ENCODE assay signal across 18 cellular contexts in genomic region chr9:89254773-89255125, GRCh38. TPM values are rescaled to one million over a fixed set of nuclear protein-coding genes. Genes with fewer than 3 reads are reported as not detected.
DNase-seq lines count a peak whose midpoint lies in the region; ATAC-seq and TF ChIP-seq lines count a peak whose summit lies in the region.
"Had no signal": no experiment of that assay in that cellular context is flagged by ENCODE, and none has a peak within 500 bp of the region (broad histone marks: within the 10 kb centered on the region; RNA-seq: fewer than 3 reads in every experiment).

No MANE protein-coding gene starts in this region.

- H4K91ac ChIP-seq in H9 (ENCODE audit: insufficient read length, low read depth, low read length) (no peak overlapping the region), neuronal stem cell (ENCODE audit: low read depth, low read length, poor library complexity) (peak overlapping the region; percentile 11)

- CTCF ChIA-PET in activated CD8-positive, alpha-beta T cell treated with anti-CD3 and anti-CD28 coated beads, Interleukin-2, amount 10 ng/mL, durations not matched to agents 7 days and 5 days (lab: Charles Lee), result no interaction called here
- CTCF ChIA-PET in activated CD8-positive, alpha-beta T cell treated with anti-CD3 and anti-CD28 coated beads for 36 hours (lab: Charles Lee), result no interaction called here

- H3K14ac ChIP-seq in H9 (ENCODE audit: insufficient read depth, low read length) (no peak overlapping the region), neuronal stem cell (ENCODE audit: low read length) (no peak overlapping the region)

- H4K20me1 ChIP-seq in H9 (ENCODE audit: control insufficient read depth, insufficient read depth, insufficient read length), result no peaks in the 10 kb centered on the region
- H4K20me1 ChIP-seq: BLaER1 had no signal

- H2BK120ac ChIP-seq in H9 (ENCODE audit: low read depth, low read length, poor library complexity, severe bottlenecking), result no peak overlapping the region
- H2BK120ac ChIP-seq in neuronal stem cell (ENCODE audit: low read depth, low read length), result no peak overlapping the region

- no peaks in the 10 kb centered on the region for H3K36me3 ChIP-seq in SJCRH30
- peaks cover 0 to 8% of the 10 kb centered on the region in 2 donors for H3K36me3 ChIP-seq in neuronal stem cell (replicated peaks in 1 of 2; ENCODE audit: control insufficient read depth in 2 of 2, insufficient read depth in 2 of 2, low read length in 2 of 2)
- no peaks in the 10 kb centered on the region for H3K36me3 ChIP-seq in HAP-1 (replicated peaks)
- H3K36me3 ChIP-seq in psoas muscle (ENCODE audit: insufficient read depth in 1 of 2, low read depth in 1 of 2), result no peaks in the 10 kb centered on the region
- H3K36me3 ChIP-seq: BLaER1 had no signal

- H3K23me2 ChIP-seq in H9 (ENCODE audit: insufficient read length, low read depth, low read length, poor library complexity, severe bottlenecking), result no peaks in the 10 kb centered on the region

- no peaks in the 10 kb centered on the region for H3K9me3 ChIP-seq in H9 (ENCODE audit: control insufficient read depth, low read depth, low read length)
- H3K9me3 ChIP-seq in SJCRH30 (replicated peaks), result 0 out of 2 replicates have a peak, but pooled peaks cover 4% of the 10 kb centered on the region
- peaks cover 8 to 16% of the 10 kb centered on the region in 2 donors for H3K9me3 ChIP-seq in neuronal stem cell (replicated peaks in 1 of 2; ENCODE audit: control insufficient read depth in 2 of 2, insufficient read depth in 1 of 2, low read depth in 1 of 2, low read length in 2 of 2)
- no peaks in the 10 kb centered on the region for H3K9me3 ChIP-seq in HAP-1
- peaks cover 4% of the 10 kb centered on the region for H3K9me3 ChIP-seq in psoas muscle

- no peaks in the 10 kb centered on the region for H3K4me1 ChIP-seq in H9 (ENCODE audit: insufficient read depth, low read length)
- no peaks in the 10 kb centered on the region for H3K4me1 ChIP-seq in SJCRH30
- H3K4me1 ChIP-seq in neuronal stem cell (ENCODE audit: control insufficient read depth in 2 of 2, insufficient read depth in 1 of 2, low read depth in 1 of 2, low read length in 2 of 2), result peaks cover 2 to 7% of the 10 kb centered on the region in 2 donors
- H3K4me1 ChIP-seq in HAP-1, result no peaks in the 10 kb centered on the region
- no peaks in the 10 kb centered on the region for H3K4me1 ChIP-seq in psoas muscle

- in situ Hi-C loops in HAP-1 (cut with MboI; ENCODE audit: low sequenced_read_pairs), result no loop called here

- H3K27me3 Mint-ChIP-seq in activated CD8-positive, alpha-beta T cell treated with anti-CD3 and anti-CD28 coated beads, Interleukin-2, amount 10 ng/mL, durations not matched to agents 7 days and 5 days (ENCODE audit: low read depth), result peaks cover 3% of the 10 kb centered on the region
- no peaks in the 10 kb centered on the region for H3K27me3 Mint-ChIP-seq in activated CD8-positive, alpha-beta T cell treated with anti-CD3 and anti-CD28 coated beads for 36 hours
- H3K27me3 Mint-ChIP-seq in H9 (ENCODE audit: low read depth), result no peaks in the 10 kb centered on the region
- H3K27me3 Mint-ChIP-seq: CD8-positive, alpha-beta memory T cell had no signal

- H2AFZ ChIP-seq in H9 (ENCODE audit: low read length) (no peak overlapping the region), neuronal stem cell (ENCODE audit: low read length) (no peak overlapping the region)

- no peak overlapping the region for H4K5ac ChIP-seq in H9 (ENCODE audit: insufficient read length, low read depth, low read length)

- no peak overlapping the region for H2AK5ac ChIP-seq in H9 (ENCODE audit: insufficient read length, low read length)
- no peak overlapping the region for H2AK5ac ChIP-seq in neuronal stem cell (ENCODE audit: low read depth, low read length)

- H3K27me3 ChIP-seq in H9 (ENCODE audit: insufficient read depth, low read length) (no peaks in the 10 kb centered on the region), SJCRH30 (no peaks in the 10 kb centered on the region), neuronal stem cell (ENCODE audit: control insufficient read depth in 3 of 3, insufficient read depth in 3 of 3, low read depth in 1 of 3, low read length in 3 of 3) (peaks cover 0 to 3% (median 0%) of the 10 kb centered on the region in 3 experiments), HAP-1 (ENCODE audit: low read depth) (no peaks in the 10 kb centered on the region), psoas muscle (ENCODE audit: insufficient read depth in 3 of 3, low read length in 2 of 3) (no peaks in the 10 kb centered on the region)
- H3K27me3 ChIP-seq: BLaER1 had no signal

- no peak overlapping the region for H3T11ph ChIP-seq in H9 (ENCODE audit: low read length)

- H4K8ac ChIP-seq in H9 (replicated peaks; ENCODE audit: insufficient read length, low read depth, low read length) (peak overlapping the region; percentile 30), neuronal stem cell (ENCODE audit: low read depth, low read length) (no peak overlapping the region)

- no peak overlapping the region for H3K4ac ChIP-seq in H9 (ENCODE audit: low read depth, low read length)
- no peak overlapping the region for H3K4ac ChIP-seq in neuronal stem cell (ENCODE audit: low read length)

- no peak overlapping the region for H3K27ac Mint-ChIP-seq in activated CD8-positive, alpha-beta T cell treated with anti-CD3 and anti-CD28 coated beads, Interleukin-2, amount 10 ng/mL, durations not matched to agents 7 days and 5 days
- H3K27ac Mint-ChIP-seq in activated CD8-positive, alpha-beta T cell treated with anti-CD3 and anti-CD28 coated beads for 36 hours, result no peak overlapping the region
- no peak overlapping the region for H3K27ac Mint-ChIP-seq in H9
- H3K27ac Mint-ChIP-seq: CD8-positive, alpha-beta memory T cell had no signal

- H3K4me2 ChIP-seq in H9 (ENCODE audit: insufficient read depth, insufficient read length, low read length), result no peak overlapping the region
- no peak overlapping the region for H3K4me2 ChIP-seq in neuronal stem cell (ENCODE audit: insufficient read depth, low read length, poor library complexity, severe bottlenecking)
- H3K4me2 ChIP-seq: BLaER1 had no signal

- H2BK5ac ChIP-seq in H9 (ENCODE audit: insufficient read length, low read length) (no peak overlapping the region), neuronal stem cell (ENCODE audit: low read length) (peak overlapping the region; percentile 30)

- no peaks in the 10 kb centered on the region for H3K36me3 Mint-ChIP-seq in activated CD8-positive, alpha-beta T cell treated with anti-CD3 and anti-CD28 coated beads, Interleukin-2, amount 10 ng/mL, durations not matched to agents 7 days and 5 days (ENCODE audit: low read depth)
- no peaks in the 10 kb centered on the region for H3K36me3 Mint-ChIP-seq in activated CD8-positive, alpha-beta T cell treated with anti-CD3 and anti-CD28 coated beads for 36 hours (ENCODE audit: low read depth)
- H3K36me3 Mint-ChIP-seq in H9 (ENCODE audit: insufficient read depth in 1 of 3, low read depth in 3 of 3), result peaks cover 0 to 2% (median 0%) of the 10 kb centered on the region in 3 experiments; a peak in 1 of 7 replicates
- H3K36me3 Mint-ChIP-seq: CD8-positive, alpha-beta memory T cell had no signal

- H3K56ac ChIP-seq in H9 (ENCODE audit: insufficient read length, low read depth, low read length), result no peak overlapping the region

- H3K9me3 Mint-ChIP-seq in activated CD8-positive, alpha-beta T cell treated with anti-CD3 and anti-CD28 coated beads, Interleukin-2, amount 10 ng/mL, durations not matched to agents 7 days and 5 days (ENCODE audit: insufficient read depth), result no peaks in the 10 kb centered on the region
- no peaks in the 10 kb centered on the region for H3K9me3 Mint-ChIP-seq in activated CD8-positive, alpha-beta T cell treated with anti-CD3 and anti-CD28 coated beads for 36 hours
- peaks cover 2 to 3% of the 10 kb centered on the region in 2 experiments; a peak in 3 of 5 replicates for H3K9me3 Mint-ChIP-seq in H9

- H3K27ac ChIP-seq in H9 (ENCODE audit: insufficient read length, low read depth, low read length), result no peak overlapping the region
- no peak overlapping the region for H3K27ac ChIP-seq in SJCRH30
- no peak overlapping the region for H3K27ac ChIP-seq in neuronal stem cell (replicated peaks; ENCODE audit: low read length)
- no peak overlapping the region for H3K27ac ChIP-seq in psoas muscle
- H3K27ac ChIP-seq: BLaER1 had no signal

- H3K23ac ChIP-seq in H9 (ENCODE audit: insufficient read length, low read depth, low read length) (no peak overlapping the region), neuronal stem cell (ENCODE audit: low read depth, low read length, poor library complexity) (no peak overlapping the region)

- POLR2A ChIA-PET in activated CD8-positive, alpha-beta T cell treated with anti-CD3 and anti-CD28 coated beads, Interleukin-2, amount 10 ng/mL, durations not matched to agents 7 days and 5 days (lab: Charles Lee), result no interaction called here
- POLR2A ChIA-PET in activated CD8-positive, alpha-beta T cell treated with anti-CD3 and anti-CD28 coated beads for 36 hours (lab: Charles Lee), result no interaction called here

- DNase-seq in activated CD8-positive, alpha-beta T cell treated with anti-CD3 and anti-CD28 coated beads, Interleukin-2, amount 10 ng/mL, durations not matched to agents 7 days and 5 days, result no peak
- DNase-seq in activated CD8-positive, alpha-beta T cell treated with anti-CD3 and anti-CD28 coated beads for 36 hours, result no peak
- DNase-seq in H9 (no peak), SJCRH30 (peak; percentile 54 to 63), neuronal stem cell (ENCODE audit: low spot score) (no peak), OCI-M1 (lab: John Stamatoyannopoulos, UW) (no peak), HAP-1 (ENCODE audit: low spot score in 2 of 2) (no peak), psoas muscle (no peak)
- DNase-seq: CD8-positive, alpha-beta memory T cell; DMS153; GDM1; GOT3; MM.1S; NCI-H146; NCI-H2107; NCI-H446 treated with DMSO at 0.1 percent for 48 hours; NCI-H82 had no signal

- no peak overlapping the region for H2BK20ac ChIP-seq in H9 (ENCODE audit: low read depth, low read length, poor library complexity, severe bottlenecking)

- peak; percentile 44 for ATAC-seq in activated CD8-positive, alpha-beta T cell treated with anti-CD3 and anti-CD28 coated beads, Interleukin-2, amount 10 ng/mL, durations not matched to agents 7 days and 5 days
- ATAC-seq in activated CD8-positive, alpha-beta T cell treated with anti-CD3 and anti-CD28 coated beads for 36 hours, result no peak
- no peak for ATAC-seq in psoas muscle

- no peaks in the 10 kb centered on the region for H3K79me1 ChIP-seq in H9 (ENCODE audit: insufficient read depth, low read depth, low read length, poor library complexity, severe bottlenecking)
- H3K79me1 ChIP-seq in neuronal stem cell (ENCODE audit: low read depth, low read length), result peaks cover 2% of the 10 kb centered on the region

- H3K9ac ChIP-seq in H9 (ENCODE audit: extremely low read depth, insufficient read length, low read length) (no peak overlapping the region), neuronal stem cell (ENCODE audit: low read depth, low read length, poor library complexity) (no peak overlapping the region)
- H3K9ac ChIP-seq: BLaER1 had no signal

- H3K4me3 ChIP-seq in SJCRH30 (no peak overlapping the region), neuronal stem cell (ENCODE audit: low read length in 2 of 2) (no peak overlapping the region), HAP-1 (no peak overlapping the region), psoas muscle (no peak overlapping the region)
- H3K4me3 ChIP-seq: BLaER1 had no signal

- intact Hi-C loops in activated CD8-positive, alpha-beta T cell treated with anti-CD3 and anti-CD28 coated beads for 36 hours (cut with micrococcal nuclease), result no loop called here
- intact Hi-C loops in psoas muscle (cut with DNase I), result no loop called here

- H3K18ac ChIP-seq in H9 (ENCODE audit: insufficient read length, low read depth, low read length) (no peak overlapping the region), neuronal stem cell (ENCODE audit: low read length) (peak overlapping the region; percentile 70)

- no peaks in the 10 kb centered on the region for H3K79me2 ChIP-seq in H9 (ENCODE audit: insufficient read depth, low read length)

- WGBS in H9 (ENCODE audit: extremely low coverage, insufficient read length, low lambda C conversion rate), result no CpG with 5 or more reads among the region's 8 CpGs
- no CpG with 5 or more reads among the region's 8 CpGs for WGBS in neuronal stem cell (ENCODE audit: extremely low coverage in 2 of 2, insufficient read length in 2 of 2, insufficient replicate concordance in 1 of 2), 2 donors
- WGBS in psoas muscle, 3 donors, result 61 to 73% (median 71%) methylated on average over 8 of the region's 8 CpGs

- H2BK15ac ChIP-seq in H9 (ENCODE audit: low read depth, low read length), result no peak overlapping the region
- H2BK15ac ChIP-seq in neuronal stem cell (ENCODE audit: low read length), result no peak overlapping the region

- no peak overlapping the region for H3K4me3 Mint-ChIP-seq in activated CD8-positive, alpha-beta T cell treated with anti-CD3 and anti-CD28 coated beads, Interleukin-2, amount 10 ng/mL, durations not matched to agents 7 days and 5 days
- no peak overlapping the region for H3K4me3 Mint-ChIP-seq in activated CD8-positive, alpha-beta T cell treated with anti-CD3 and anti-CD28 coated beads for 36 hours
- H3K4me3 Mint-ChIP-seq in H9, result no peak overlapping the region
- H3K4me3 Mint-ChIP-seq: CD8-positive, alpha-beta memory T cell had no signal

- H3K4me1 Mint-ChIP-seq in activated CD8-positive, alpha-beta T cell treated with anti-CD3 and anti-CD28 coated beads, Interleukin-2, amount 10 ng/mL, durations not matched to agents 7 days and 5 days (ENCODE audit: low read depth), result no peaks in the 10 kb centered on the region
- no peaks in the 10 kb centered on the region for H3K4me1 Mint-ChIP-seq in activated CD8-positive, alpha-beta T cell treated with anti-CD3 and anti-CD28 coated beads for 36 hours (ENCODE audit: low read depth)
- H3K4me1 Mint-ChIP-seq in H9, result no peaks in the 10 kb centered on the region
- H3K4me1 Mint-ChIP-seq: CD8-positive, alpha-beta memory T cell had no signal

- H2BK12ac ChIP-seq in H9 (ENCODE audit: insufficient read length, low read depth, low read length) (no peak overlapping the region), neuronal stem cell (ENCODE audit: low read length) (no peak overlapping the region)

- no peak for TF ChIP-seq CTCF in activated CD8-positive, alpha-beta T cell treated with anti-CD3 and anti-CD28 coated beads for 36 hours (IDR thresholded peaks at IDR 0.05)
- TF ChIP-seq CTCF in H9 (conservative IDR thresholded peaks at IDR 0.05) (no peak), psoas muscle (IDR thresholded peaks at IDR 0.05) (no peak)

RNA-seq across cellular contexts. Expression of gene CKS2, which starts 56.2 kb away (rescaled TPM):
- 100 to 1,000 TPM; 204 TPM for total RNA-seq in activated CD8-positive, alpha-beta T cell treated with anti-CD3 and anti-CD28 coated beads, Interleukin-2, amount 10 ng/mL, durations not matched to agents 7 days and 5 days
- 100 to 1,000 TPM; 221 to 230 TPM for total RNA-seq in activated CD8-positive, alpha-beta T cell treated with anti-CD3 and anti-CD28 coated beads for 36 hours
- total RNA-seq in H9 (2021) (210 and 211 TPM in 2 replicates), psoas muscle (10 to 100 TPM in 2 of 4 donors, 1 to 10 TPM in 2; 3.6 to 14.4 (median 10.6) TPM)
- 342 and 362 TPM in 2 replicates for total RNA-seq in SJCRH30 (2014; rRNA removed; shearing (Covaris generic))
- polyA plus RNA-seq in neuronal stem cell (2013, experiment 1 of 2), result 325 TPM
- polyA plus RNA-seq in neuronal stem cell (2013, experiment 2 of 2), result 323 TPM
- polyA plus RNA-seq in psoas muscle, result 100 to 1,000 TPM in 1 of 3 donors, 10 to 100 TPM in 2; 25.6 to 170 (median 68.3) TPM

Comparison
In these comparisons a context has a peak if more than half of its experiments do, and no peak if none do; other contexts are left out.
1. DNase-seq: peak in SJCRH30 (2 of 2); none in activated CD8-positive, alpha-beta T cell treated with anti-CD3 and anti-CD28 coated beads, Interleukin-2, amount 10 ng/mL, durations not matched to agents 7 days and 5 days (single experiment), activated CD8-positive, alpha-beta T cell treated with anti-CD3 and anti-CD28 coated beads for 36 hours (single experiment), H9 (single experiment), neuronal stem cell (single experiment), OCI-M1 (single experiment), HAP-1 (0 of 2) and psoas muscle (0 of 2).
2. RNA of gene CKS2, which starts 56.2 kb away (total RNA-seq): 342 to 362 TPM in SJCRH30, 221 to 230 TPM in activated CD8-positive, alpha-beta T cell treated with anti-CD3 and anti-CD28 coated beads for 36 hours, 210 to 211 TPM in H9 and 204 TPM in activated CD8-positive, alpha-beta T cell treated with anti-CD3 and anti-CD28 coated beads, Interleukin-2, amount 10 ng/mL, durations not matched to agents 7 days and 5 days; 3.6 to 14.4 TPM in psoas muscle; every median in the first group is over 10 times any median in the second.